Comparison of ENCODE assay signal across 8 cellular contexts in the genomic region with DNA sequence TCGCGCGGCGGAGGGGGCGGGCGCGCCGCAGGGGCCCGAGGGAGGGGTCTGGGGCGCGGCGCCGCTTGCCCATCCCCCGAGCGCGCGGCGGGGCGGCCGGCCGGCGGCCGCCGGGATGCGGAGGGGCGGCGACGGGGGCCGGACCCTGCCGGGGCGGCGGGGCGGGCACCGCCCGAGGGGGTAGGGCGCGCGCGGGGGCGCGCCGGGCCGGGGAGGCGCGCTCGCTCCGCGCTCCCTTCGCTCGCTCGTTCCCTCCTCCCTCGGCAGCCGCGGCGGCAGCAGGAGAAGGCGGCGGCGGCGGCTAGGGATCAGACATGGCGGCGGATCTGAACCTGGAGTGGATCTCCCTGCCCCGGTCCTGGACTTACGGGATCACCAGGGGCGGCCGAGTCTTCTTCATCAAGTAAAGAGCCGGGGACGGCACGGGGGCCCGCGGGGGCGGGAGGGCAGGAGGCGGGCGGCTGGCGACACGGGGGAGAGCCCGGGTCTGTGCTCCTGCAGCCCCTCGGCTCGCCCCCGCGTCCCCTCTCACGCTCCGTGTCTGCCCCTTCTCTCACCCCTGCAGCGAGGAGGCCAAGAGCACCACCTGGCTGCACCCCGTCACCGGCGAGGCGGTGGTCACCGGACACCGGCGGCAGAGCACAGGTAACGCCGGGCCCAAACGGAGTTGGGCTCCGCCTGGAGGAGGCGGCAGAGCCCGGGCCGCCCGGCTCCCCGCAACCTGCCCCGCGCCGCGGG.
DNase-seq lines count a peak whose midpoint lies in the region; FAIRE-seq and TF ChIP-seq lines count a peak whose summit lies in the region.

A gene with protein sequence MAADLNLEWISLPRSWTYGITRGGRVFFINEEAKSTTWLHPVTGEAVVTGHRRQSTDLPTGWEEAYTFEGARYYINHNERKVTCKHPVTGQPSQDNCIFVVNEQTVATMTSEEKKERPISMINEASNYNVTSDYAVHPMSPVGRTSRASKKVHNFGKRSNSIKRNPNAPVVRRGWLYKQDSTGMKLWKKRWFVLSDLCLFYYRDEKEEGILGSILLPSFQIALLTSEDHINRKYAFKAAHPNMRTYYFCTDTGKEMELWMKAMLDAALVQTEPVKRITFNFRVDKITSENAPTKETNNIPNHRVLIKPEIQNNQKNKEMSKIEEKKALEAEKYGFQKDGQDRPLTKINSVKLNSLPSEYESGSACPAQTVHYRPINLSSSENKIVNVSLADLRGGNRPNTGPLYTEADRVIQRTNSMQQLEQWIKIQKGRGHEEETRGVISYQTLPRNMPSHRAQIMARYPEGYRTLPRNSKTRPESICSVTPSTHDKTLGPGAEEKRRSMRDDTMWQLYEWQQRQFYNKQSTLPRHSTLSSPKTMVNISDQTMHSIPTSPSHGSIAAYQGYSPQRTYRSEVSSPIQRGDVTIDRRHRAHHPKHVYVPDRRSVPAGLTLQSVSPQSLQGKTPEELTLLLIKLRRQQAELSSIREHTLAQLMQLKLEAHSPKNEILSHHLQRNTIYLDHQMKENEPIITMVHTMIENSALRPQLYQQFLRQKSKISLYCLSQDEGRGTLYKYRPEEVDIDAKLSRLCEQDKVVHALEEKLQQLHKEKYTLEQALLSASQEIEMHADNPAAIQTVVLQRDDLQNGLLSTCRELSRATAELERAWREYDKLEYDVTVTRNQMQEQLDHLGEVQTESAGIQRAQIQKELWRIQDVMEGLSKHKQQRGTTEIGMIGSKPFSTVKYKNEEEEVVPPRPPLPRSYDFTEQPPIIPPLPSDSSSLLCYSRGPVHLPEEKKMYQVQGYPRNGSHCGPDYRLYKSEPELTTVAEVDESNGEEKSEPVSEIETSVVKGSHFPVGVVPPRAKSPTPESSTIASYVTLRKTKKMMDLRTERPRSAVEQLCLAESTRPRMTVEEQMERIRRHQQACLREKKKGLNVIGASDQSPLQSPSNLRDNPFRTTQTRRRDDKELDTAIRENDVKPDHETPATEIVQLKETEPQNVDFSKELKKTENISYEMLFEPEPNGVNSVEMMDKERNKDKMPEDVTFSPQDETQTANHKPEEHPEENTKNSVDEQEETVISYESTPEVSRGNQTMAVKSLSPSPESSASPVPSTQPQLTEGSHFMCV (plus strand): TSS at position 248 of the 738 bp plus-strand sequence. CDS start 67 bp downstream, at position 315.

- intact Hi-C loops in dendritic cell treated with granulocyte-macrophage colony-stimulating factor and Interleukin-4, amounts not matched to agents 40 ng/mL and 50 ng/mL, for 4 days (cut with micrococcal nuclease) = no loop called here

- peaks cover 15% of the 10 kb centered on the region for H3K36me3 Mint-ChIP-seq in dendritic cell treated with granulocyte-macrophage colony-stimulating factor and Interleukin-4, amounts not matched to agents 40 ng/mL and 50 ng/mL, for 4 days (ENCODE audit: low read depth)

- peaks cover 18% of the 10 kb centered on the region for H3K27me3 Mint-ChIP-seq in dendritic cell treated with granulocyte-macrophage colony-stimulating factor and Interleukin-4, amounts not matched to agents 40 ng/mL and 50 ng/mL, for 4 days

- DNase-seq in AG10803 (ENCODE audit: low read depth) (peak; percentile 71), GM19239 (ENCODE audit: insufficient read length, low spot score) (peak; percentile 34), NCI-H1930 (lab: John Stamatoyannopoulos, UW) (peak; percentile 79 to 86), kidney tubule cell (ENCODE audit: low spot score) (peak; percentile 78), COLO829 (ENCODE audit: low spot score) (no peak)
- peak; percentile 11 for DNase-seq in stimulated activated CD4-positive, alpha-beta T cell treated with anti-CD3 and anti-CD28 coated beads, Interleukin-12 subunit alpha, Interleukin-12 subunit beta, amount 100 ng/mL, for 4 hours

- no peak for FAIRE-seq in GM19239 (lab: Jason Lieb, UNC)

- peaks cover 10% of the 10 kb centered on the region for H3K4me1 Mint-ChIP-seq in dendritic cell treated with granulocyte-macrophage colony-stimulating factor and Interleukin-4, amounts not matched to agents 40 ng/mL and 50 ng/mL, for 4 days (ENCODE audit: low read depth)

- H3K4me3 ChIP-seq in AG10803 (ENCODE audit: low read length) (peak within 1 kb of the TSS; percentile 95), WI38 (ENCODE audit: low read depth, low read length) (peak within 1 kb of the TSS; percentile 89)

- H3K4me3 Mint-ChIP-seq in dendritic cell treated with granulocyte-macrophage colony-stimulating factor and Interleukin-4, amounts not matched to agents 40 ng/mL and 50 ng/mL, for 4 days = peak within 1 kb of the TSS; percentile 84

- peaks cover 17% of the 10 kb centered on the region for H3K9me3 Mint-ChIP-seq in dendritic cell treated with granulocyte-macrophage colony-stimulating factor and Interleukin-4, amounts not matched to agents 40 ng/mL and 50 ng/mL, for 4 days

- peak within 1 kb of the TSS; percentile 57 for H3K27ac Mint-ChIP-seq in dendritic cell treated with granulocyte-macrophage colony-stimulating factor and Interleukin-4, amounts not matched to agents 40 ng/mL and 50 ng/mL, for 4 days

- TF ChIP-seq CTCF in AG10803 (conservative IDR thresholded peaks at IDR 0.05; ENCODE audit: low read length) (no peak), WI38 (IDR thresholded peaks at IDR 0.05; ENCODE audit: low read depth, low read length) (no peak)
